Comparison of ENCODE assay signal across 1 cellular context in the genomic region with DNA sequence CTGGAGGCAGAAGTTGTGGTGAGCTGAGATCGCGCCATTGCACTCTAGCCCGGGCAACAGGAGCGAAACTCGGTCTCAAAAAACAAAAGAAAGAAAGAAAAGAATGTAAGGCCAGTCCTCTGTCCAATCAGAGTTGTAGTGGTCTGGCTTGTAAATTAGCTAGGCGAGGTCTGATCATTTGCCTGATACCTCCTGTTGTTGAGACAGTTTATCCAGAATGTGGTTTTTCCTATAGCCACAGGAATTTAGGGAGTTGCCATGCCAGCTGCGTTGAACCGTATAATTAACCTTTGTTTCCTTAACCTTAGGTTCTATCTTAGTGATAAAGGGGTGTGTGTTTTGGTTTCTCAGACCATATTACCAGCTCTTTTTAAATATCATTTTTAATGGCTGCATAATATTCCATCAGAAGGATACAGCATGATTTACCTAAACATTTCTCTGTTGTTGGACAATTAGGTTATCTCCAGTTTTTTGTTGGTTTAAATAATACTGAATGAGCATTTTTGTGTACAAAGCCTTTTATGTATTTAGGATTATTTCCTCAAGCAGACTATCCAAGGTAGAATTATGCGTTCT.
TF ChIP-seq lines count a peak whose summit lies in the region.

No MANE protein-coding gene starts in this region.

TF ChIP-seq in K562, 482 proteins besides CTCF, POLR2A, EP300 and RAD21 (continues in another document):
- TF ChIP-seq HMGN3 (IDR thresholded peaks at IDR 0.05; ENCODE audit: borderline replicate concordance, extremely low read depth, insufficient read length, low read depth, low read length) (no peak), MLX (CRISPR knock-in tag; conservative IDR thresholded peaks at IDR 0.05) (no peak), TGIF2 (CRISPR knock-in tag; IDR thresholded peaks at IDR 0.05) (no peak), SMARCB1 (IDR thresholded peaks at IDR 0.05; ENCODE audit: insufficient read length, low read depth) (no peak), ZKSCAN3 (CRISPR knock-in tag; IDR thresholded peaks at IDR 0.05) (no peak), FOXP4 (CRISPR knock-in tag; IDR thresholded peaks at IDR 0.05; ENCODE audit: borderline replicate concordance) (no peak), CCAR2 (IDR thresholded peaks at IDR 0.05; ENCODE audit: low read depth, low read length) (no peak), ARID2 (IDR thresholded peaks at IDR 0.05) (no peak), EHMT2 (IDR thresholded peaks at IDR 0.05) (no peak), KDM1A (IDR thresholded peaks at IDR 0.05) (no peak), CBX5 (IDR thresholded peaks at IDR 0.05; ENCODE audit: borderline replicate concordance, low read depth) (no peak), IRF1 (CRISPR knock-in tag; IDR thresholded peaks at IDR 0.05; ENCODE audit: borderline replicate concordance) (no peak), SOX6 (IDR thresholded peaks at IDR 0.05) (0 out of 2 replicates have a peak, but pooled peaks have one; percentile 8), CCNT2 (IDR thresholded peaks at IDR 0.05; ENCODE audit: borderline replicate concordance, extremely low read depth, insufficient read length, low read depth, low read length) (no peak), TEAD1 (CRISPR knock-in tag; IDR thresholded peaks at IDR 0.05) (0 out of 4 replicates have a peak, but pooled peaks of 1 of the 2 experiments have one; percentile 43), ZNF436 (CRISPR knock-in tag; IDR thresholded peaks at IDR 0.05) (no peak), MXD1 (CRISPR knock-in tag; IDR thresholded peaks at IDR 0.05; ENCODE audit: borderline replicate concordance, poor library complexity, severe bottlenecking) (no peak), KLF6 (CRISPR knock-in tag; IDR thresholded peaks at IDR 0.05; ENCODE audit: borderline replicate concordance) (no peak), MBD2 (IDR thresholded peaks at IDR 0.05; ENCODE audit: borderline replicate concordance, low read depth) (no peak), RB1 (IDR thresholded peaks at IDR 0.05; ENCODE audit: low read depth) (no peak), XRCC5 (IDR thresholded peaks at IDR 0.05; ENCODE audit: low read depth, low read length) (no peak), RBM25 (IDR thresholded peaks at IDR 0.05; ENCODE audit: low read depth, low read length, severe bottlenecking) (peak; percentile 91), ADNP (tag; IDR thresholded peaks at IDR 0.05) (0 out of 2 replicates have a peak, but pooled peaks have one; percentile 20), L3MBTL2 (IDR thresholded peaks at IDR 0.05) (no peak), PHF20 (IDR thresholded peaks at IDR 0.05; ENCODE audit: partially characterized antibody) (no peak), HOXB6 (CRISPR knock-in tag; IDR thresholded peaks at IDR 0.05; ENCODE audit: borderline replicate concordance) (no peak), ZNF146 (CRISPR knock-in tag; IDR thresholded peaks at IDR 0.05; ENCODE audit: unreplicated experiment) (peak; percentile 96), CREM (IDR thresholded peaks at IDR 0.05; ENCODE audit: low read depth) (no peak)
- TF ChIP-seq, protein P1, sequence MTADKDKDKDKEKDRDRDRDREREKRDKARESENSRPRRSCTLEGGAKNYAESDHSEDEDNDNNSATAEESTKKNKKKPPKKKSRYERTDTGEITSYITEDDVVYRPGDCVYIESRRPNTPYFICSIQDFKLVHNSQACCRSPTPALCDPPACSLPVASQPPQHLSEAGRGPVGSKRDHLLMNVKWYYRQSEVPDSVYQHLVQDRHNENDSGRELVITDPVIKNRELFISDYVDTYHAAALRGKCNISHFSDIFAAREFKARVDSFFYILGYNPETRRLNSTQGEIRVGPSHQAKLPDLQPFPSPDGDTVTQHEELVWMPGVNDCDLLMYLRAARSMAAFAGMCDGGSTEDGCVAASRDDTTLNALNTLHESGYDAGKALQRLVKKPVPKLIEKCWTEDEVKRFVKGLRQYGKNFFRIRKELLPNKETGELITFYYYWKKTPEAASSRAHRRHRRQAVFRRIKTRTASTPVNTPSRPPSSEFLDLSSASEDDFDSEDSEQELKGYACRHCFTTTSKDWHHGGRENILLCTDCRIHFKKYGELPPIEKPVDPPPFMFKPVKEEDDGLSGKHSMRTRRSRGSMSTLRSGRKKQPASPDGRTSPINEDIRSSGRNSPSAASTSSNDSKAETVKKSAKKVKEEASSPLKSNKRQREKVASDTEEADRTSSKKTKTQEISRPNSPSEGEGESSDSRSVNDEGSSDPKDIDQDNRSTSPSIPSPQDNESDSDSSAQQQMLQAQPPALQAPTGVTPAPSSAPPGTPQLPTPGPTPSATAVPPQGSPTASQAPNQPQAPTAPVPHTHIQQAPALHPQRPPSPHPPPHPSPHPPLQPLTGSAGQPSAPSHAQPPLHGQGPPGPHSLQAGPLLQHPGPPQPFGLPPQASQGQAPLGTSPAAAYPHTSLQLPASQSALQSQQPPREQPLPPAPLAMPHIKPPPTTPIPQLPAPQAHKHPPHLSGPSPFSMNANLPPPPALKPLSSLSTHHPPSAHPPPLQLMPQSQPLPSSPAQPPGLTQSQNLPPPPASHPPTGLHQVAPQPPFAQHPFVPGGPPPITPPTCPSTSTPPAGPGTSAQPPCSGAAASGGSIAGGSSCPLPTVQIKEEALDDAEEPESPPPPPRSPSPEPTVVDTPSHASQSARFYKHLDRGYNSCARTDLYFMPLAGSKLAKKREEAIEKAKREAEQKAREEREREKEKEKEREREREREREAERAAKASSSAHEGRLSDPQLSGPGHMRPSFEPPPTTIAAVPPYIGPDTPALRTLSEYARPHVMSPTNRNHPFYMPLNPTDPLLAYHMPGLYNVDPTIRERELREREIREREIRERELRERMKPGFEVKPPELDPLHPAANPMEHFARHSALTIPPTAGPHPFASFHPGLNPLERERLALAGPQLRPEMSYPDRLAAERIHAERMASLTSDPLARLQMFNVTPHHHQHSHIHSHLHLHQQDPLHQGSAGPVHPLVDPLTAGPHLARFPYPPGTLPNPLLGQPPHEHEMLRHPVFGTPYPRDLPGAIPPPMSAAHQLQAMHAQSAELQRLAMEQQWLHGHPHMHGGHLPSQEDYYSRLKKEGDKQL (CRISPR knock-in tag; IDR thresholded peaks at IDR 0.05; ENCODE audit: borderline replicate concordance) = no peak
- TF ChIP-seq, protein P2, sequence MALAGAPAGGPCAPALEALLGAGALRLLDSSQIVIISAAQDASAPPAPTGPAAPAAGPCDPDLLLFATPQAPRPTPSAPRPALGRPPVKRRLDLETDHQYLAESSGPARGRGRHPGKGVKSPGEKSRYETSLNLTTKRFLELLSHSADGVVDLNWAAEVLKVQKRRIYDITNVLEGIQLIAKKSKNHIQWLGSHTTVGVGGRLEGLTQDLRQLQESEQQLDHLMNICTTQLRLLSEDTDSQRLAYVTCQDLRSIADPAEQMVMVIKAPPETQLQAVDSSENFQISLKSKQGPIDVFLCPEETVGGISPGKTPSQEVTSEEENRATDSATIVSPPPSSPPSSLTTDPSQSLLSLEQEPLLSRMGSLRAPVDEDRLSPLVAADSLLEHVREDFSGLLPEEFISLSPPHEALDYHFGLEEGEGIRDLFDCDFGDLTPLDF (CRISPR knock-in tag; IDR thresholded peaks at IDR 0.05) = no peak
- TF ChIP-seq, protein P3, sequence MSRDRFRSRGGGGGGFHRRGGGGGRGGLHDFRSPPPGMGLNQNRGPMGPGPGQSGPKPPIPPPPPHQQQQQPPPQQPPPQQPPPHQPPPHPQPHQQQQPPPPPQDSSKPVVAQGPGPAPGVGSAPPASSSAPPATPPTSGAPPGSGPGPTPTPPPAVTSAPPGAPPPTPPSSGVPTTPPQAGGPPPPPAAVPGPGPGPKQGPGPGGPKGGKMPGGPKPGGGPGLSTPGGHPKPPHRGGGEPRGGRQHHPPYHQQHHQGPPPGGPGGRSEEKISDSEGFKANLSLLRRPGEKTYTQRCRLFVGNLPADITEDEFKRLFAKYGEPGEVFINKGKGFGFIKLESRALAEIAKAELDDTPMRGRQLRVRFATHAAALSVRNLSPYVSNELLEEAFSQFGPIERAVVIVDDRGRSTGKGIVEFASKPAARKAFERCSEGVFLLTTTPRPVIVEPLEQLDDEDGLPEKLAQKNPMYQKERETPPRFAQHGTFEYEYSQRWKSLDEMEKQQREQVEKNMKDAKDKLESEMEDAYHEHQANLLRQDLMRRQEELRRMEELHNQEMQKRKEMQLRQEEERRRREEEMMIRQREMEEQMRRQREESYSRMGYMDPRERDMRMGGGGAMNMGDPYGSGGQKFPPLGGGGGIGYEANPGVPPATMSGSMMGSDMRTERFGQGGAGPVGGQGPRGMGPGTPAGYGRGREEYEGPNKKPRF (IDR thresholded peaks at IDR 0.05; ENCODE audit: low read depth, low read length) = no peak
- TF ChIP-seq, protein P4, sequence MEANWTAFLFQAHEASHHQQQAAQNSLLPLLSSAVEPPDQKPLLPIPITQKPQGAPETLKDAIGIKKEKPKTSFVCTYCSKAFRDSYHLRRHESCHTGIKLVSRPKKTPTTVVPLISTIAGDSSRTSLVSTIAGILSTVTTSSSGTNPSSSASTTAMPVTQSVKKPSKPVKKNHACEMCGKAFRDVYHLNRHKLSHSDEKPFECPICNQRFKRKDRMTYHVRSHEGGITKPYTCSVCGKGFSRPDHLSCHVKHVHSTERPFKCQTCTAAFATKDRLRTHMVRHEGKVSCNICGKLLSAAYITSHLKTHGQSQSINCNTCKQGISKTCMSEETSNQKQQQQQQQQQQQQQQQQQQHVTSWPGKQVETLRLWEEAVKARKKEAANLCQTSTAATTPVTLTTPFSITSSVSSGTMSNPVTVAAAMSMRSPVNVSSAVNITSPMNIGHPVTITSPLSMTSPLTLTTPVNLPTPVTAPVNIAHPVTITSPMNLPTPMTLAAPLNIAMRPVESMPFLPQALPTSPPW (CRISPR knock-in tag; IDR thresholded peaks at IDR 0.05) = no peak
- TF ChIP-seq, protein P5, sequence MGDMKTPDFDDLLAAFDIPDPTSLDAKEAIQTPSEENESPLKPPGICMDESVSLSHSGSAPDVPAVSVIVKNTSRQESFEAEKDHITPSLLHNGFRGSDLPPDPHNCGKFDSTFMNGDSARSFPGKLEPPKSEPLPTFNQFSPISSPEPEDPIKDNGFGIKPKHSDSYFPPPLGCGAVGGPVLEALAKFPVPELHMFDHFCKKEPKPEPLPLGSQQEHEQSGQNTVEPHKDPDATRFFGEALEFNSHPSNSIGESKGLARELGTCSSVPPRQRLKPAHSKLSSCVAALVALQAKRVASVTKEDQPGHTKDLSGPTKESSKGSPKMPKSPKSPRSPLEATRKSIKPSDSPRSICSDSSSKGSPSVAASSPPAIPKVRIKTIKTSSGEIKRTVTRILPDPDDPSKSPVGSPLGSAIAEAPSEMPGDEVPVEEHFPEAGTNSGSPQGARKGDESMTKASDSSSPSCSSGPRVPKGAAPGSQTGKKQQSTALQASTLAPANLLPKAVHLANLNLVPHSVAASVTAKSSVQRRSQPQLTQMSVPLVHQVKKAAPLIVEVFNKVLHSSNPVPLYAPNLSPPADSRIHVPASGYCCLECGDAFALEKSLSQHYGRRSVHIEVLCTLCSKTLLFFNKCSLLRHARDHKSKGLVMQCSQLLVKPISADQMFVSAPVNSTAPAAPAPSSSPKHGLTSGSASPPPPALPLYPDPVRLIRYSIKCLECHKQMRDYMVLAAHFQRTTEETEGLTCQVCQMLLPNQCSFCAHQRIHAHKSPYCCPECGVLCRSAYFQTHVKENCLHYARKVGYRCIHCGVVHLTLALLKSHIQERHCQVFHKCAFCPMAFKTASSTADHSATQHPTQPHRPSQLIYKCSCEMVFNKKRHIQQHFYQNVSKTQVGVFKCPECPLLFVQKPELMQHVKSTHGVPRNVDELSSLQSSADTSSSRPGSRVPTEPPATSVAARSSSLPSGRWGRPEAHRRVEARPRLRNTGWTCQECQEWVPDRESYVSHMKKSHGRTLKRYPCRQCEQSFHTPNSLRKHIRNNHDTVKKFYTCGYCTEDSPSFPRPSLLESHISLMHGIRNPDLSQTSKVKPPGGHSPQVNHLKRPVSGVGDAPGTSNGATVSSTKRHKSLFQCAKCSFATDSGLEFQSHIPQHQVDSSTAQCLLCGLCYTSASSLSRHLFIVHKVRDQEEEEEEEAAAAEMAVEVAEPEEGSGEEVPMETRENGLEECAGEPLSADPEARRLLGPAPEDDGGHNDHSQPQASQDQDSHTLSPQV (IDR thresholded peaks at IDR 0.05) = no peak
- TF ChIP-seq, protein P6, sequence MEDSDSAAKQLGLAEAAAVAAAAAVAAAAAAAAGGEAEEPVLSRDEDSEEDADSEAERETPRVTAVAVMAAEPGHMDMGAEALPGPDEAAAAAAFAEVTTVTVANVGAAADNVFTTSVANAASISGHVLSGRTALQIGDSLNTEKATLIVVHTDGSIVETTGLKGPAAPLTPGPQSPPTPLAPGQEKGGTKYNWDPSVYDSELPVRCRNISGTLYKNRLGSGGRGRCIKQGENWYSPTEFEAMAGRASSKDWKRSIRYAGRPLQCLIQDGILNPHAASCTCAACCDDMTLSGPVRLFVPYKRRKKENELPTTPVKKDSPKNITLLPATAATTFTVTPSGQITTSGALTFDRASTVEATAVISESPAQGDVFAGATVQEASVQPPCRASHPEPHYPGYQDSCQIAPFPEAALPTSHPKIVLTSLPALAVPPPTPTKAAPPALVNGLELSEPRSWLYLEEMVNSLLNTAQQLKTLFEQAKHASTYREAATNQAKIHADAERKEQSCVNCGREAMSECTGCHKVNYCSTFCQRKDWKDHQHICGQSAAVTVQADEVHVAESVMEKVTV (CRISPR knock-in tag; IDR thresholded peaks at IDR 0.05) = no peak
